ENCODE assay signal across 2 cellular contexts in the genomic region with DNA sequence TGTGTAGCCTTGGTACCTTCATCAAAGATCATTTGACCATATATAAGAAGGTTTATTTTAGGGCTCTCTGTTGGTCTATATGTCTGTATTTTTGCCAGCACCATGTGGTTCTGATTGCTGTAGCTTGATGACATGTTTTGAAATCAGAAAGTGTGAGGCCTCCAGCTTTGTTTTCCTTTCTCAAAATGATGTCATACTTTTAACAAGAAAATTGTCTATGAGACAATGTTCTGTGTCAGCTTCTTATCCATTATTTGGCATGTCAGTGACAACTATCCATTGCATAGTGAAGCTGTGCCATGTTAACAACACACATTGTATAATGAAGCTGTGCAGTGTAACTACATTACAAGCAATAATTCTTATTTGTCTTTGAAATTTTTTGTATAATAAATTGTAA.
TF ChIP-seq lines count a peak whose summit lies in the region.

No MANE protein-coding gene starts in this region.

TF ChIP-seq in HepG2, 621 proteins besides CTCF, POLR2A, EP300 and RAD21:
- TF ChIP-seq TOE1 (CRISPR knock-in tag; IDR thresholded peaks at IDR 0.05) (no peak), CREB1 (IDR thresholded peaks at IDR 0.05) (0 out of 2 replicates have a peak, but pooled peaks have one; percentile 14), CREB1 (CRISPR knock-in tag; IDR thresholded peaks at IDR 0.05) (no peak), ATF7 (IDR thresholded peaks at IDR 0.05) (peak; percentile 86), ATF7 (CRISPR knock-in tag; IDR thresholded peaks at IDR 0.05) (no peak)

TF ChIP-seq in neural cell, 6 proteins besides CTCF, POLR2A, EP300 and RAD21:
- TF ChIP-seq, protein P1, sequence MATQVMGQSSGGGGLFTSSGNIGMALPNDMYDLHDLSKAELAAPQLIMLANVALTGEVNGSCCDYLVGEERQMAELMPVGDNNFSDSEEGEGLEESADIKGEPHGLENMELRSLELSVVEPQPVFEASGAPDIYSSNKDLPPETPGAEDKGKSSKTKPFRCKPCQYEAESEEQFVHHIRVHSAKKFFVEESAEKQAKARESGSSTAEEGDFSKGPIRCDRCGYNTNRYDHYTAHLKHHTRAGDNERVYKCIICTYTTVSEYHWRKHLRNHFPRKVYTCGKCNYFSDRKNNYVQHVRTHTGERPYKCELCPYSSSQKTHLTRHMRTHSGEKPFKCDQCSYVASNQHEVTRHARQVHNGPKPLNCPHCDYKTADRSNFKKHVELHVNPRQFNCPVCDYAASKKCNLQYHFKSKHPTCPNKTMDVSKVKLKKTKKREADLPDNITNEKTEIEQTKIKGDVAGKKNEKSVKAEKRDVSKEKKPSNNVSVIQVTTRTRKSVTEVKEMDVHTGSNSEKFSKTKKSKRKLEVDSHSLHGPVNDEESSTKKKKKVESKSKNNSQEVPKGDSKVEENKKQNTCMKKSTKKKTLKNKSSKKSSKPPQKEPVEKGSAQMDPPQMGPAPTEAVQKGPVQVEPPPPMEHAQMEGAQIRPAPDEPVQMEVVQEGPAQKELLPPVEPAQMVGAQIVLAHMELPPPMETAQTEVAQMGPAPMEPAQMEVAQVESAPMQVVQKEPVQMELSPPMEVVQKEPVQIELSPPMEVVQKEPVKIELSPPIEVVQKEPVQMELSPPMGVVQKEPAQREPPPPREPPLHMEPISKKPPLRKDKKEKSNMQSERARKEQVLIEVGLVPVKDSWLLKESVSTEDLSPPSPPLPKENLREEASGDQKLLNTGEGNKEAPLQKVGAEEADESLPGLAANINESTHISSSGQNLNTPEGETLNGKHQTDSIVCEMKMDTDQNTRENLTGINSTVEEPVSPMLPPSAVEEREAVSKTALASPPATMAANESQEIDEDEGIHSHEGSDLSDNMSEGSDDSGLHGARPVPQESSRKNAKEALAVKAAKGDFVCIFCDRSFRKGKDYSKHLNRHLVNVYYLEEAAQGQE (IDR thresholded peaks at IDR 0.05; ENCODE audit: borderline replicate concordance) = no peak
- TF ChIP-seq POLR2AphosphoS5 (IDR thresholded peaks at IDR 0.05) = peak; percentile 24
